ENCODE assay signal across 17 cellular contexts in the genomic region with DNA sequence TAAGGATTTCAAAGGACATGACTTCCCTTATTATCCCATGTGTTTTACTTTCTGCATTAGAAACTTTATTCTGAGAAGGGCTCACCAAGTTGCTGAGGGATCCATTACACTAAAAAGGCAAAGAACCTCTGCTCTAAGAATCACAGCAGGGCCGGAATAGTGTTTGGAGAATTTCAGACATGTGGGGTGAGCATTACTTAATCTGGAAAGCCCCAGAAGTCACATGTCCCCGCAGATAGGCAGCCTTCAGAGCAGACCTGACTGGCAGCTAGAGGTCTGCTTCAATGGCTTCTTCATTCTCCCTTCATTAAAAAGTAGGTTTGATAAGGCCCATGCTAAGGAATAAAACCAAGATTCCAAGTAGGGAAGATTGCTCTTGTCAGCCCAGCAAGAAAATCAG.
"Had no signal": no experiment of that assay in that cellular context is flagged by ENCODE, and none has a peak within 500 bp of the region (broad histone marks: within the 10 kb centered on the region; RNA-seq: fewer than 3 reads in every experiment).

No MANE protein-coding gene starts in this region.

- ATAC-seq: activated naive CD4-positive, alpha-beta T cell treated with anti-CD3 and anti-CD28 coated beads, Interleukin-2, amount 50 U/mL, for 72 hours; body of pancreas; left colon; sciatic nerve; T-helper 17 cell had no signal

- H3K27ac ChIP-seq: body of pancreas, upper lobe of left lung had no signal

- H3K4me1 ChIP-seq: body of pancreas, upper lobe of left lung had no signal

- FAIRE-seq: TTC549 had no signal

- H3K4me3 ChIP-seq: body of pancreas, upper lobe of left lung had no signal

- H3K9me3 ChIP-seq: body of pancreas, upper lobe of left lung had no signal

- DNase-seq: activated CD4-positive, alpha-beta T cell treated with anti-CD3 and anti-CD28 coated beads, Interleukin-2, amount 50 U/mL, for 1 hour; activated CD4-positive, CD25-positive, alpha-beta regulatory T cell; activated effector memory CD4-positive, alpha-beta T cell treated with anti-CD3 and anti-CD28 coated beads, Interleukin-2, amount 50 U/mL, for 16 hours; activated T-cell treated with anti-CD3 and anti-CD28 coated beads, Interleukin-2, amount 50 U/mL, for 1 hour; amniotic stem cell; body of pancreas; dermis blood vessel endothelial cell; hypothalamus; left colon; nephron progenitor cell; stimulated activated CD4-positive, alpha-beta T cell treated with anti-CD3 and anti-CD28 coated beads, Interleukin-12 subunit alpha, Interleukin-12 subunit beta, amount 100 ng/mL, for 4 hours; stimulated activated naive CD4-positive, alpha-beta T cell treated with Interleukin-2 at 50 U/mL for 16 hours; T-helper 17 cell; upper lobe of left lung had no signal

- H3K27me3 ChIP-seq: body of pancreas, upper lobe of left lung had no signal

- H3K36me3 ChIP-seq: upper lobe of left lung had no signal
